In genomic region chr9:125559194-125559593, GRCh38 we compare ENCODE assay signal across 10 cellular contexts.
"Had no signal": no experiment of that assay in that cellular context is flagged by ENCODE, and none has a peak within 500 bp of the region (broad histone marks: within the 10 kb centered on the region; RNA-seq: fewer than 3 reads in every experiment).

No MANE protein-coding gene starts in this region.

- H3K4me2 ChIP-seq: hepatocyte had no signal

- H3K27ac Mint-ChIP-seq: activated naive CD8-positive, alpha-beta T cell treated with anti-CD3 and anti-CD28 coated beads, Interleukin-2, amount 50 U/mL, for 24 hours; activated T-helper 17 cell treated with anti-CD3 and anti-CD28 coated beads, Interleukin-2, amount 50 U/mL, for 72 hours; endodermal cell had no signal

- H3K9me3 Mint-ChIP-seq: activated naive CD8-positive, alpha-beta T cell treated with anti-CD3 and anti-CD28 coated beads, Interleukin-2, amount 50 U/mL, for 24 hours; activated T-helper 17 cell treated with anti-CD3 and anti-CD28 coated beads, Interleukin-2, amount 50 U/mL, for 72 hours; endodermal cell had no signal

- ATAC-seq: activated naive CD8-positive, alpha-beta T cell treated with anti-CD3 and anti-CD28 coated beads, Interleukin-2, amount 50 U/mL, for 24 hours had no signal

- H3K27ac ChIP-seq: ascending aorta, breast epithelium, gastroesophageal sphincter, hepatocyte had no signal

- H3K27me3 ChIP-seq: ascending aorta, breast epithelium, dorsolateral prefrontal cortex, gastroesophageal sphincter, hepatocyte, thyroid gland had no signal

- H3K9me3 ChIP-seq: ascending aorta, breast epithelium, gastroesophageal sphincter, thyroid gland had no signal

- H3K4me3 Mint-ChIP-seq: activated naive CD8-positive, alpha-beta T cell treated with anti-CD3 and anti-CD28 coated beads, Interleukin-2, amount 50 U/mL, for 24 hours; activated T-helper 17 cell treated with anti-CD3 and anti-CD28 coated beads, Interleukin-2, amount 50 U/mL, for 72 hours; endodermal cell had no signal

- DNase-seq: activated CD4-positive, alpha-beta T cell treated with anti-CD3 and anti-CD28 coated beads for 1 hour had no signal

- H3K4me1 ChIP-seq: ascending aorta, breast epithelium had no signal

- H3K27me3 Mint-ChIP-seq: activated naive CD8-positive, alpha-beta T cell treated with anti-CD3 and anti-CD28 coated beads, Interleukin-2, amount 50 U/mL, for 24 hours; activated T-helper 17 cell treated with anti-CD3 and anti-CD28 coated beads, Interleukin-2, amount 50 U/mL, for 72 hours had no signal

- H3K36me3 ChIP-seq: breast epithelium, thyroid gland had no signal

- H3K4me3 ChIP-seq: ascending aorta, breast epithelium, dorsolateral prefrontal cortex, gastroesophageal sphincter, hepatocyte, thyroid gland had no signal

- H2AFZ ChIP-seq: hepatocyte had no signal

- H3K79me2 ChIP-seq: hepatocyte had no signal
